In genomic region chr13:103277959-103278673, GRCh38 we compare ENCODE assay signal across 26 cellular contexts.
"Had no signal": no experiment of that assay in that cellular context is flagged by ENCODE, and none has a peak within 500 bp of the region (broad histone marks: within the 10 kb centered on the region; RNA-seq: fewer than 3 reads in every experiment).

No MANE protein-coding gene starts in this region.

- H3K4me1 ChIP-seq: ascending aorta, stomach, thyroid gland, upper lobe of left lung had no signal

- H2AFZ ChIP-seq: hepatocyte had no signal

- DNase-seq: activated CD4-positive, alpha-beta memory T cell treated with anti-CD3 and anti-CD28 coated beads for 36 hours; activated CD4-positive, alpha-beta T cell treated with anti-CD3 and anti-CD28 coated beads, Interleukin-2, amount 10 ng/mL, durations not matched to agents 24 days and 14 days; activated CD4-positive, CD25-positive, alpha-beta regulatory T cell treated with anti-CD3 and anti-CD28 coated beads, Interleukin-2, amount 50 U/mL, for 72 hours; activated CD8-positive, alpha-beta memory T cell treated with anti-CD3 and anti-CD28 coated beads, Interleukin-2, amount 50 U/mL, for 4 hours; activated gamma-delta T cell; activated naive CD4-positive, alpha-beta T cell treated with anti-CD3 and anti-CD28 coated beads, Interleukin-2, amount 10 ng/mL, durations not matched to agents 7 days and 5 days; activated naive CD8-positive, alpha-beta T cell treated with anti-CD3 and anti-CD28 coated beads, Interleukin-2, amount 10 ng/mL, durations not matched to agents 7 days and 5 days; activated T-cell treated with anti-CD3 and anti-CD28 coated beads, Interleukin-2, amount 50 U/mL, for 24 hours; esophagus squamous epithelium; islet precursor cell; naive B cell; nephron progenitor cell; retina; small intestine; stimulated activated CD4-positive, alpha-beta T cell treated with anti-CD3 and anti-CD28 coated beads, Interleukin-1b, Interleukin-23, amount 100 ng/mL, for 48 hours; stimulated activated naive B cell treated with anti-CD40 and anti-IgM and Interleukin-4, amounts not matched to agents 10 μg/mL and 1 μg/mL and 100 μg/mL, for 72 hours; stomach; T-helper 17 cell; T1000; thyroid gland; upper lobe of left lung had no signal

- H3K4me3 ChIP-seq: ascending aorta, esophagus squamous epithelium, hepatocyte, stomach, thyroid gland, upper lobe of left lung had no signal

- H3K27ac ChIP-seq: ascending aorta, esophagus squamous epithelium, hepatocyte, neutrophil, stomach, thyroid gland, upper lobe of left lung had no signal

- ATAC-seq: left lobe of liver; sciatic nerve; stimulated activated naive B cell treated with anti-CD40 and anti-IgM and Interleukin-4, amounts not matched to agents 10 μg/mL and 1 μg/mL and 100 μg/mL, for 72 hours; T-helper 17 cell had no signal

- H3K36me3 ChIP-seq: ascending aorta, esophagus squamous epithelium, neutrophil, stomach, thyroid gland, upper lobe of left lung had no signal

- H3K9me3 ChIP-seq: ascending aorta, esophagus squamous epithelium, neutrophil, stomach, thyroid gland, upper lobe of left lung had no signal

- H3K27me3 ChIP-seq: ascending aorta, esophagus squamous epithelium, hepatocyte, thyroid gland, upper lobe of left lung had no signal

- H3K4me2 ChIP-seq: hepatocyte had no signal

- H3K79me2 ChIP-seq: hepatocyte had no signal
